19 cellular contexts compared by ENCODE assay signal in genomic region chr4:13711233-13711775, GRCh38.
"Had no signal": no experiment of that assay in that cellular context is flagged by ENCODE, and none has a peak within 500 bp of the region (broad histone marks: within the 10 kb centered on the region; RNA-seq: fewer than 3 reads in every experiment).

No MANE protein-coding gene starts in this region.

- H3K4me3 ChIP-seq: breast epithelium, gastrocnemius medialis, right lobe of liver, tibial nerve had no signal

- ATAC-seq: activated CD8-positive, alpha-beta memory T cell treated with anti-CD3 and anti-CD28 coated beads, Interleukin-2, amount 10 ng/mL, durations not matched to agents 7 days and 5 days; activated CD8-positive, alpha-beta T cell treated with anti-CD3 and anti-CD28 coated beads, Interleukin-2, amount 10 ng/mL, durations not matched to agents 7 days and 5 days; activated naive CD4-positive, alpha-beta T cell treated with anti-CD3 and anti-CD28 coated beads, Interleukin-2, amount 50 U/mL, for 72 hours; gastrocnemius medialis; left ventricle myocardium superior had no signal

- DNase-seq: activated B cell treated with CpG ODN at 0.5 μM for 24 hours; activated CD4-positive, alpha-beta T cell treated with anti-CD3 and anti-CD28 coated beads, Interleukin-2, amount 50 U/mL, for 1 hour; activated CD8-positive, alpha-beta memory T cell treated with anti-CD3 and anti-CD28 coated beads, Interleukin-2, amount 10 ng/mL, durations not matched to agents 7 days and 5 days; activated CD8-positive, alpha-beta T cell treated with anti-CD3 and anti-CD28 coated beads, Interleukin-2, amount 10 ng/mL, durations not matched to agents 7 days and 5 days; activated naive CD4-positive, alpha-beta T cell; activated T-cell treated with anti-CD3 and anti-CD28 coated beads, Interleukin-2, amount 50 U/mL, for 48 hours; central memory CD4-positive, alpha-beta T cell; dermis blood vessel endothelial cell; effector CD8-positive, alpha-beta T cell; gastrocnemius medialis; glutamatergic neuron; islet precursor cell; left ventricle myocardium superior; stimulated activated CD4-positive, alpha-beta T cell treated with anti-CD3 and anti-CD28 coated beads, Interleukin-2, amount 100 ng/mL, for 48 hours; stimulated activated naive CD4-positive, alpha-beta T cell treated with Interleukin-2 at 50 U/mL for 16 hours had no signal

- H3K27me3 ChIP-seq: breast epithelium, gastrocnemius medialis, right lobe of liver, tibial nerve had no signal

- H3K36me3 ChIP-seq: breast epithelium, gastrocnemius medialis, right lobe of liver, tibial nerve had no signal

- H3K9me3 ChIP-seq: breast epithelium, gastrocnemius medialis, right lobe of liver, tibial nerve had no signal

- H3K4me1 ChIP-seq: breast epithelium, gastrocnemius medialis, tibial nerve had no signal

- H3K27ac ChIP-seq: breast epithelium, gastrocnemius medialis, right lobe of liver, tibial nerve had no signal
